ENCODE assay signal across 20 cellular contexts in genomic region chr21:44403106-44404020, GRCh38. TPM values are rescaled to one million over a fixed set of nuclear protein-coding genes. Genes with fewer than 3 reads are reported as not detected.
"Had no signal": no experiment of that assay in that cellular context is flagged by ENCODE, and none has a peak within 500 bp of the region (broad histone marks: within the 10 kb centered on the region; RNA-seq: fewer than 3 reads in every experiment).

No MANE protein-coding gene starts in this region.

- H3K27ac Mint-ChIP-seq: activated T-helper 17 cell treated with anti-CD3 and anti-CD28 coated beads, Interleukin-2, amount 50 U/mL, for 72 hours; mesothelial cell of epicardium; nephron had no signal

- H3K4me1 Mint-ChIP-seq: nephron had no signal

- H3K27me3 Mint-ChIP-seq: activated T-helper 17 cell treated with anti-CD3 and anti-CD28 coated beads, Interleukin-2, amount 50 U/mL, for 72 hours; T-cell had no signal

- H3K4me3 Mint-ChIP-seq: activated T-helper 17 cell treated with anti-CD3 and anti-CD28 coated beads, Interleukin-2, amount 50 U/mL, for 72 hours; mesothelial cell of epicardium; nephron; T-cell had no signal

- H3K9me3 Mint-ChIP-seq: activated T-helper 17 cell treated with anti-CD3 and anti-CD28 coated beads, Interleukin-2, amount 50 U/mL, for 72 hours; T-cell had no signal

- FAIRE-seq: colon had no signal

- H3K36me3 Mint-ChIP-seq: mesothelial cell of epicardium, T-cell had no signal

- DNase-seq: activated CD4-positive, alpha-beta T cell treated with anti-CD3 and anti-CD28 coated beads, Interleukin-2, amount 50 U/mL, for 1 hour; activated naive CD4-positive, alpha-beta T cell; activated T-cell treated with anti-CD3 and anti-CD28 coated beads, Interleukin-2, amount 50 U/mL, for 1 hour; body of pancreas; caudate nucleus; foreskin keratinocyte; hippocampal formation; islet precursor cell; lower lobe of right lung; occipital lobe; retina; stimulated activated naive CD4-positive, alpha-beta T cell treated with Interleukin-2 at 50 U/mL for 16 hours; T1000; thyroid gland had no signal

RNA-seq across cellular contexts. Expression of gene TRPM2, which starts 49.9 kb away (rescaled TPM):
- total RNA-seq: fibroblast of lung had no signal
- polyA plus RNA-seq: fibroblast of lung had no signal
